Comparison of ENCODE assay signal across 21 cellular contexts in genomic region chr1:41842282-41842681, GRCh38.
DNase-seq lines count a peak whose midpoint lies in the region; ATAC-seq and TF ChIP-seq lines count a peak whose summit lies in the region.
"Had no signal": no experiment of that assay in that cellular context is flagged by ENCODE, and none has a peak within 500 bp of the region (broad histone marks: within the 10 kb centered on the region; RNA-seq: fewer than 3 reads in every experiment).

No MANE protein-coding gene starts in this region.

- peak overlapping the region; percentile 3 for H3K27ac Mint-ChIP-seq in mesothelial cell of epicardium
- H3K27ac Mint-ChIP-seq: CD8-positive, alpha-beta T cell had no signal

- DNase-seq in ELR (ENCODE audit: low read depth), result peak; percentile 16
- DNase-seq in NCI-H69 (lab: John Stamatoyannopoulos, UW), result peak; percentile 7
- no peak for DNase-seq in brain microvascular endothelial cell
- no peak for DNase-seq in mesothelial cell of epicardium (ENCODE audit: low spot score in 2 of 2, unreplicated experiment in 2 of 2)
- no peak for DNase-seq in activated T-cell treated with anti-CD3 and anti-CD28 coated beads for 4 hours
- DNase-seq: CD8-positive, alpha-beta T cell; DMS53; MM.1S; NCI-H1092 treated with DMSO at 0.1 percent for 48 hours; NCI-H146; NCI-H2081; NCI-H2171 treated with DMSO at 0.1 percent for 48 hours; NCI-H446 treated with DMSO at 0.1 percent for 48 hours; NCI-H82; SW 1271 had no signal

- H3K27ac ChIP-seq in brain microvascular endothelial cell, result no peak overlapping the region
- H3K27ac ChIP-seq: BLaER1 had no signal

- no peaks in the 10 kb centered on the region for H3K9me3 Mint-ChIP-seq in mesothelial cell of epicardium
- H3K9me3 Mint-ChIP-seq: CD8-positive, alpha-beta T cell had no signal

- no peaks in the 10 kb centered on the region for H3K27me3 ChIP-seq in brain microvascular endothelial cell (replicated peaks)
- H3K27me3 ChIP-seq: BLaER1, SJSA1 had no signal

- H3K4me3 ChIP-seq in brain microvascular endothelial cell (ENCODE audit: low read depth, low read length), result no peak overlapping the region
- H3K4me3 ChIP-seq: BLaER1, HAP-1, SJSA1 had no signal

- no peaks in the 10 kb centered on the region for H3K36me3 Mint-ChIP-seq in mesothelial cell of epicardium

- peak; percentile 11 for TF ChIP-seq CTCF in brain microvascular endothelial cell (IDR thresholded peaks at IDR 0.05; ENCODE audit: low read depth, low read length, missing control alignments)
- no peak for TF ChIP-seq CTCF in mesothelial cell of epicardium (IDR thresholded peaks at IDR 0.05; ENCODE audit: unreplicated experiment)

- H3K36me3 ChIP-seq in brain microvascular endothelial cell (replicated peaks), result no peaks in the 10 kb centered on the region
- H3K36me3 ChIP-seq: BLaER1, HAP-1, SJSA1 had no signal

- H3K4me1 Mint-ChIP-seq in mesothelial cell of epicardium, result peaks cover 11% of the 10 kb centered on the region

- no peaks in the 10 kb centered on the region for H3K27me3 Mint-ChIP-seq in mesothelial cell of epicardium (ENCODE audit: low read depth)

- no peak for ATAC-seq in HG02610 (IDR thresholded peaks at IDR 0.05; ENCODE audit: unreplicated experiment)
- no peak for ATAC-seq in GM21515 (IDR thresholded peaks at IDR 0.05; ENCODE audit: unreplicated experiment)
- no peak for ATAC-seq in GM21737 (IDR thresholded peaks at IDR 0.05; ENCODE audit: unreplicated experiment)
- ATAC-seq: CD8-positive, alpha-beta T cell had no signal

- H3K4me3 Mint-ChIP-seq in mesothelial cell of epicardium, result no peak overlapping the region
- H3K4me3 Mint-ChIP-seq: CD8-positive, alpha-beta T cell had no signal

- in situ Hi-C loops in brain microvascular endothelial cell (cut with HindIII; ENCODE audit: low pct_ligation_motif_present, low sequenced_read_pairs), result no loop called here

Comparison
In these comparisons a context has a peak if more than half of its experiments do, and no peak if none do; other contexts are left out.
1. DNase-seq: peak in ELR (single experiment) and NCI-H69 (single experiment); none in brain microvascular endothelial cell (single experiment), mesothelial cell of epicardium (0 of 2) and activated T-cell treated with anti-CD3 and anti-CD28 coated beads for 4 hours (single experiment).